In genomic region chr7:140656548-140657515, GRCh38 we compare ENCODE assay signal across 8 cellular contexts. TPM values are rescaled to one million over a fixed set of nuclear protein-coding genes. Genes with fewer than 3 reads are reported as not detected.
DNase-seq lines count a peak whose midpoint lies in the region; ATAC-seq and TF ChIP-seq lines count a peak whose summit lies in the region.

No MANE protein-coding gene starts in this region.

- DNase-seq in AG04450 (ENCODE audit: low read depth, low spot score) (no peak), PC-3 (peak; percentile 74), chondrocyte (ENCODE audit: low spot score) (peak; percentile 37), type B pancreatic cell (ENCODE audit: extremely low spot score, unreplicated experiment) (no peak), mesenteric fat pad (ENCODE audit: low spot score) (no peak)

- H3K4me3 ChIP-seq in AG04450 (ENCODE audit: low read depth, low read length) = peak overlapping the region; percentile 48
- H3K4me3 ChIP-seq in PC-3 (ENCODE audit: low read length) = peak overlapping the region; percentile 54
- H3K4me3 ChIP-seq in mucosa of rectum (ENCODE audit: low read length in 2 of 2) = peak overlapping the region; percentile 43 to 64

- no peaks in the 10 kb centered on the region for H3K9me3 ChIP-seq in AG04450 (ENCODE audit: control insufficient read depth, insufficient read depth, low read length)
- no peaks in the 10 kb centered on the region for H3K9me3 ChIP-seq in PC-3 (ENCODE audit: low read length)
- H3K9me3 ChIP-seq in mucosa of rectum (ENCODE audit: control insufficient read depth in 2 of 2, low read length in 2 of 2) = no peaks in the 10 kb centered on the region

- H3K79me2 ChIP-seq in PC-3 (ENCODE audit: low read length) = no peaks in the 10 kb centered on the region

- POLR2A ChIA-PET in AG04450 (lab: Yijun Ruan, JAX) = no interaction called here
- POLR2A ChIA-PET in PC-3 (lab: Charles Lee; ENCODE audit: unreplicated experiment) = no interaction called here

- no peak for TF ChIP-seq CTCF in AG04450 (IDR thresholded peaks at IDR 0.05; ENCODE audit: low read depth, low read length)
- TF ChIP-seq CTCF in PC-3 (conservative IDR thresholded peaks at IDR 0.05; ENCODE audit: low read depth, low read length) = no peak
- TF ChIP-seq CTCF in chondrocyte (IDR thresholded peaks at IDR 0.05) = no peak
- no peak for TF ChIP-seq CTCF in type B pancreatic cell (conservative IDR thresholded peaks at IDR 0.05)

- intact Hi-C loops in PC-3 (cut with micrococcal nuclease) = loop anchor here (5.0 kb wide), 1 partner anchor 260 kb away; the partner anchor contains the start of gene SLC37A3

- H3K9ac ChIP-seq in PC-3 (ENCODE audit: low read length) (no peak overlapping the region), mucosa of rectum (ENCODE audit: low read depth in 1 of 2, low read length in 2 of 2) (peak overlapping the region; percentile 52 to 78)

- CTCF ChIA-PET in AG04450 (lab: Charles Lee) (interaction anchor here (1.6 to 2.6 kb wide), 3 partner anchors 139 to 181 kb away, joined by 5 to 18 read pairs (median 6); no protein-coding TSS in a partner anchor), PC-3 (lab: Charles Lee) (no interaction called here)

- peaks cover 9% of the 10 kb centered on the region for H3K4me1 ChIP-seq in PC-3 (ENCODE audit: insufficient read depth, low read length)
- peaks cover 17 to 20% of the 10 kb centered on the region in 2 donors for H3K4me1 ChIP-seq in mucosa of rectum (ENCODE audit: control insufficient read depth in 2 of 2, insufficient read depth in 2 of 2, low read length in 2 of 2)

- no peaks in the 10 kb centered on the region for H3K27me3 Mint-ChIP-seq in chondrocyte (ENCODE audit: low read depth)
- no peaks in the 10 kb centered on the region for H3K27me3 Mint-ChIP-seq in type B pancreatic cell

- H3K27me3 ChIP-seq in AG04450 (ENCODE audit: control insufficient read depth, insufficient read depth, low read length) (no peaks in the 10 kb centered on the region), PC-3 (ENCODE audit: low read length) (no peaks in the 10 kb centered on the region), mucosa of rectum (ENCODE audit: control insufficient read depth in 2 of 2, insufficient read depth in 2 of 2, low read length in 2 of 2) (no peaks in the 10 kb centered on the region)

- peak; percentile 93 for ATAC-seq in GM18511 (IDR thresholded peaks at IDR 0.05; ENCODE audit: unreplicated experiment)
- ATAC-seq in HG02981 (IDR thresholded peaks at IDR 0.05; ENCODE audit: unreplicated experiment) = peak; percentile 87
- peak; percentile 62 for ATAC-seq in PC-3

- H3K36me3 ChIP-seq in PC-3 (ENCODE audit: low read depth, low read length) (no peaks in the 10 kb centered on the region), mucosa of rectum (ENCODE audit: control insufficient read depth in 2 of 2, insufficient read depth in 2 of 2, low read length in 2 of 2) (no peaks in the 10 kb centered on the region)

- H3K4me2 ChIP-seq in PC-3 (ENCODE audit: low read length) = peak overlapping the region; percentile 82

- no peaks in the 10 kb centered on the region for H3F3A ChIP-seq in PC-3 (ENCODE audit: low read length, unreplicated experiment)

- H4K20me1 ChIP-seq in PC-3 (ENCODE audit: low read length) = no peaks in the 10 kb centered on the region

- no TSS peak for BruUV-seq in PC-3 (replicated peaks; lab: Mats Ljungman, UMichigan)

- peak overlapping the region; percentile 91 for H3K27ac Mint-ChIP-seq in chondrocyte (ENCODE audit: unreplicated experiment)
- peak overlapping the region; percentile 95 for H3K27ac Mint-ChIP-seq in type B pancreatic cell

- no peaks in the 10 kb centered on the region for H3K36me3 Mint-ChIP-seq in chondrocyte (ENCODE audit: low read depth)
- no peaks in the 10 kb centered on the region for H3K36me3 Mint-ChIP-seq in type B pancreatic cell

- H3K9me3 Mint-ChIP-seq in chondrocyte (ENCODE audit: low read depth) (no peaks in the 10 kb centered on the region), type B pancreatic cell (no peaks in the 10 kb centered on the region)

- H2AFZ ChIP-seq in PC-3 (ENCODE audit: low read length) = peak overlapping the region; percentile 81

- no peaks in the 10 kb centered on the region for H3K9me2 ChIP-seq in PC-3 (replicated peaks; ENCODE audit: low read length)

- H3K4me3 Mint-ChIP-seq in chondrocyte (ENCODE audit: unreplicated experiment) = peak overlapping the region; percentile 66
- peak overlapping the region; percentile 75 for H3K4me3 Mint-ChIP-seq in type B pancreatic cell

- peak overlapping the region; percentile 47 for H3K27ac ChIP-seq in AG04450 (ENCODE audit: low read depth, low read length)
- H3K27ac ChIP-seq in PC-3 (ENCODE audit: low read length) = no peak overlapping the region
- peak overlapping the region; percentile 78 for H3K27ac ChIP-seq in mucosa of rectum (ENCODE audit: low read depth in 2 of 2, low read length in 2 of 2)

- peaks cover 25% of the 10 kb centered on the region for H3K4me1 Mint-ChIP-seq in chondrocyte (ENCODE audit: low read depth)
- H3K4me1 Mint-ChIP-seq in type B pancreatic cell (ENCODE audit: unreplicated experiment) = peaks cover 26% of the 10 kb centered on the region

RNA-seq across cellular contexts. Expression of gene ADCK2, which starts 15.9 kb away (rescaled TPM):
- 7.0 and 8.2 TPM in 2 replicates for polyA plus RNA-seq in AG04450 (2011; rRNA removed)
- 6.3 and 10.4 TPM in 2 replicates for polyA minus RNA-seq in AG04450 (2011; rRNA and poly(A)+ RNA removed)
- 29.4 and 39.3 TPM in 2 replicates for total RNA-seq in PC-3 (2014; rRNA removed)
- total RNA-seq in chondrocyte = 23.6 to 28.0 TPM (median 26.9 TPM) in 3 replicates
- 16.3 and 29.5 TPM in 2 replicates for total RNA-seq in type B pancreatic cell (ENCODE audit: low replicate concordance)
- total RNA-seq in mesenteric fat pad = 13.3 TPM

RNA-seq across cellular contexts. Expression of gene DENND2A, which starts 16.2 kb away (rescaled TPM):
- 40.8 and 45.8 TPM in 2 replicates for polyA plus RNA-seq in AG04450 (2011; rRNA removed)
- 60.9 and 66.8 TPM in 2 replicates for polyA minus RNA-seq in AG04450 (2011; rRNA and poly(A)+ RNA removed)
- total RNA-seq in PC-3 (2014; rRNA removed) (8.9 and 10.6 TPM in 2 replicates), chondrocyte (6.5 to 16.3 TPM (median 16.0 TPM) in 3 replicates), type B pancreatic cell (ENCODE audit: low replicate concordance) (6.2 and 25.4 TPM in 2 replicates), mesenteric fat pad (24.6 TPM)

RNA-seq across cellular contexts. Expression of gene NDUFB2, which starts 39.7 kb away (rescaled TPM):
- polyA plus RNA-seq in AG04450 (2011; rRNA removed) = 195 and 218 TPM in 2 replicates
- 35.5 and 42.6 TPM in 2 replicates for polyA minus RNA-seq in AG04450 (2011; rRNA and poly(A)+ RNA removed)
- total RNA-seq in PC-3 (2014; rRNA removed) = 296 and 325 TPM in 2 replicates
- 186 to 198 TPM (median 193 TPM) in 3 replicates for total RNA-seq in chondrocyte
- 179 and 258 TPM in 2 replicates for total RNA-seq in type B pancreatic cell (ENCODE audit: low replicate concordance)
- 202 TPM for total RNA-seq in mesenteric fat pad

Comparison
In these comparisons a context has a peak if more than half of its experiments do, and no peak if none do; other contexts are left out.
1. DNase-seq: peak in PC-3 (single experiment) and chondrocyte (single experiment); none in AG04450 (single experiment), type B pancreatic cell (single experiment) and mesenteric fat pad (single experiment).
2. Peak in every context shown above with its lines, with median percentiles within 50 percentile points of each other: H3K4me3 ChIP-seq and ATAC-seq.